Comparison of ENCODE assay signal across 28 cellular contexts in genomic region chr3:189787622-189788021, GRCh38.
DNase-seq lines count a peak whose midpoint lies in the region; ATAC-seq and TF ChIP-seq lines count a peak whose summit lies in the region.
"Had no signal": no experiment of that assay in that cellular context is flagged by ENCODE, and none has a peak within 500 bp of the region (broad histone marks: within the 10 kb centered on the region; RNA-seq: fewer than 3 reads in every experiment).

No MANE protein-coding gene starts in this region.

- peaks cover 33% of the 10 kb centered on the region for H3K79me2 ChIP-seq in mammary epithelial cell (ENCODE audit: insufficient read depth, low read length)
- H3K79me2 ChIP-seq: parathyroid adenoma had no signal

- no peaks in the 10 kb centered on the region for H3K27me3 Mint-ChIP-seq in Calu3 (ENCODE audit: unreplicated experiment)
- H3K27me3 Mint-ChIP-seq in progenitor cell of endocrine pancreas, result peaks cover 11% of the 10 kb centered on the region
- H3K27me3 Mint-ChIP-seq: activated CD4-positive, alpha-beta memory T cell treated with anti-CD3 and anti-CD28 coated beads for 36 hours; memory B cell had no signal

- peaks cover 12% of the 10 kb centered on the region for H3K4me1 ChIP-seq in mammary epithelial cell (ENCODE audit: insufficient read depth, low read length)
- H3K4me1 ChIP-seq: parathyroid adenoma had no signal

- H3K27ac Mint-ChIP-seq in Calu3 (ENCODE audit: unreplicated experiment) (no peak overlapping the region), progenitor cell of endocrine pancreas (no peak overlapping the region)
- H3K27ac Mint-ChIP-seq: activated CD4-positive, alpha-beta memory T cell treated with anti-CD3 and anti-CD28 coated beads for 36 hours; B cell; memory B cell; T-helper 1 cell treated with Interleukin-12 subunit alpha and Interleukin-12 subunit beta and Interleukin-4 antibody, amounts not matched to agents 30 μg/mL and 1 μg/mL, for 36 hours had no signal

- H3K4me3 Mint-ChIP-seq in Calu3 (ENCODE audit: low read depth, unreplicated experiment) (no peak overlapping the region), progenitor cell of endocrine pancreas (ENCODE audit: low read depth) (no peak overlapping the region)
- H3K4me3 Mint-ChIP-seq: activated CD4-positive, alpha-beta memory T cell treated with anti-CD3 and anti-CD28 coated beads for 36 hours; B cell; memory B cell; naive thymus-derived CD8-positive, alpha-beta T cell; T-helper 1 cell treated with Interleukin-12 subunit alpha and Interleukin-12 subunit beta and Interleukin-4 antibody, amounts not matched to agents 30 μg/mL and 1 μg/mL, for 36 hours had no signal

- H3K27ac ChIP-seq in mammary epithelial cell (ENCODE audit: insufficient read depth, low read depth, low read length), result no peak overlapping the region
- H3K27ac ChIP-seq: body of pancreas, dorsolateral prefrontal cortex, parathyroid adenoma, vagina had no signal

- intact Hi-C loops in Calu3 (cut with micrococcal nuclease; ENCODE audit: unreplicated experiment) (loop anchor here (5.0 kb wide), 1 partner anchor 515 kb away; no protein-coding TSS in a partner anchor), mammary epithelial cell (cut with micrococcal nuclease) (loop anchor here (5.0 kb wide), 1 partner anchor 65 kb away; no protein-coding TSS in a partner anchor)

- ATAC-seq in HG02588 (IDR thresholded peaks at IDR 0.05; ENCODE audit: unreplicated experiment), result no peak
- ATAC-seq: body of pancreas; GM12878; naive thymus-derived CD8-positive, alpha-beta T cell had no signal

- no peaks in the 10 kb centered on the region for H4K20me1 ChIP-seq in mammary epithelial cell (ENCODE audit: insufficient read depth, low read length)

- in situ Hi-C loops in mammary epithelial cell (cut with MboI; ENCODE audit: low sequenced_read_pairs in 2 of 2), result no loop called here

- H3K36me3 ChIP-seq in mammary epithelial cell (ENCODE audit: insufficient read depth, low read length), result no peaks in the 10 kb centered on the region
- H3K36me3 ChIP-seq: vagina had no signal

- H3K27me3 ChIP-seq in mammary epithelial cell (ENCODE audit: insufficient read depth, low read length), result no peaks in the 10 kb centered on the region
- H3K27me3 ChIP-seq: body of pancreas, vagina had no signal

- H3K4me1 Mint-ChIP-seq in Calu3 (ENCODE audit: low read depth, unreplicated experiment), result peaks cover 24% of the 10 kb centered on the region
- peaks cover 22% of the 10 kb centered on the region for H3K4me1 Mint-ChIP-seq in progenitor cell of endocrine pancreas (ENCODE audit: low read depth)

- dilution Hi-C loops in mammary epithelial cell (cut with HindIII; ENCODE audit: low sequenced_read_pairs), result no loop called here

- TF ChIP-seq CTCF in Calu3 (IDR thresholded peaks at IDR 0.05; ENCODE audit: unreplicated experiment), result no peak
- no peak for TF ChIP-seq CTCF in mammary epithelial cell (conservative IDR thresholded peaks at IDR 0.05 in 1 of 2, IDR thresholded peaks at IDR 0.05 in 1 of 2; ENCODE audit: extremely low read depth in 1 of 2, insufficient read depth in 1 of 2, low read depth in 1 of 2, low read length in 2 of 2)
- TF ChIP-seq CTCF in progenitor cell of endocrine pancreas (IDR thresholded peaks at IDR 0.05; ENCODE audit: unreplicated experiment), result no peak

- WGBS in mammary epithelial cell (ENCODE audit: low coverage, missing lambda C conversion rate), result 64% methylated on average over 4 of the region's 4 CpGs

- H3K36me3 Mint-ChIP-seq in Calu3 (ENCODE audit: insufficient read depth, unreplicated experiment), result no peaks in the 10 kb centered on the region
- H3K36me3 Mint-ChIP-seq in progenitor cell of endocrine pancreas (ENCODE audit: insufficient read depth), result no peaks in the 10 kb centered on the region
- H3K36me3 Mint-ChIP-seq: activated CD4-positive, alpha-beta memory T cell treated with anti-CD3 and anti-CD28 coated beads for 36 hours; memory B cell; naive thymus-derived CD8-positive, alpha-beta T cell had no signal

- CTCF ChIA-PET in Calu3 (lab: Charles Lee), result interaction anchor here (1.0 kb wide), 1 partner anchor 14 kb away, joined by 4 read pairs; no protein-coding TSS in a partner anchor
- CTCF ChIA-PET in mammary epithelial cell (lab: Charles Lee; ENCODE audit: low non-redundant PET), result interaction anchor here (0.7 kb wide), 1 partner anchor 360 kb away, joined by 3 read pairs; no protein-coding TSS in a partner anchor

- H3K9ac ChIP-seq in mammary epithelial cell (ENCODE audit: insufficient read depth, low read length), result no peak overlapping the region
- H3K9ac ChIP-seq: parathyroid adenoma had no signal

- H3K9me3 Mint-ChIP-seq in Calu3 (ENCODE audit: low read depth, unreplicated experiment) (no peaks in the 10 kb centered on the region), progenitor cell of endocrine pancreas (ENCODE audit: low read depth) (no peaks in the 10 kb centered on the region)
- H3K9me3 Mint-ChIP-seq: activated CD4-positive, alpha-beta memory T cell treated with anti-CD3 and anti-CD28 coated beads for 36 hours; memory B cell; naive thymus-derived CD8-positive, alpha-beta T cell; T-helper 1 cell treated with Interleukin-12 subunit alpha and Interleukin-12 subunit beta and Interleukin-4 antibody, amounts not matched to agents 30 μg/mL and 1 μg/mL, for 36 hours had no signal

- DNase-seq in Calu3 (peak; percentile 32), M059J (ENCODE audit: low read depth) (peak; percentile 66), mammary epithelial cell (peak; percentile 53), iris pigment epithelial cell (ENCODE audit: low read depth) (peak; percentile 20), SKM-1 treated with dmso at 0.1 percent for 144 hours (lab: John Stamatoyannopoulos, UW; ENCODE audit: unreplicated experiment) (no peak), GM19240 (ENCODE audit: insufficient read length, low spot score) (no peak), progenitor cell of endocrine pancreas (ENCODE audit: low spot score, unreplicated experiment) (no peak)
- DNase-seq: activated CD4-positive, alpha-beta memory T cell treated with anti-CD3 and anti-CD28 coated beads for 36 hours; activated naive CD4-positive, alpha-beta T cell treated with Interleukin-2 at 50 U/mL for 16 hours; body of pancreas; Caco-2; dorsolateral prefrontal cortex; GDM1; kidney; naive thymus-derived CD8-positive, alpha-beta T cell; NCI-H2029 treated with DMSO at 0.1 percent for 48 hours; NCI-H510A treated with DMSO at 0.1 percent for 48 hours; SIG-M5; small intestine; stimulated activated CD4-positive, alpha-beta T cell treated with anti-CD3 and anti-CD28 coated beads, Interleukin-4, amount 100 ng/mL, for 24 hours; substantia nigra had no signal

- H2AFZ ChIP-seq in mammary epithelial cell (ENCODE audit: low read depth, low read length), result no peak overlapping the region
- H2AFZ ChIP-seq: parathyroid adenoma had no signal

- H3K4me3 ChIP-seq in mammary epithelial cell (replicated peaks in 1 of 3; ENCODE audit: insufficient read depth in 1 of 3, low read depth in 2 of 3, low read length in 3 of 3), result no peak overlapping the region
- H3K4me3 ChIP-seq: body of pancreas, dorsolateral prefrontal cortex, GM12878, vagina had no signal

- no peaks in the 10 kb centered on the region for H3K9me3 ChIP-seq in mammary epithelial cell (replicated peaks; ENCODE audit: insufficient read depth, low read length)
- H3K9me3 ChIP-seq: body of pancreas, Caco-2, vagina had no signal

- no TSS peak for BruUV-seq in Calu3 (replicated peaks; lab: Mats Ljungman, UMichigan)
- BruUV-seq in mammary epithelial cell (replicated peaks; lab: Mats Ljungman, UMichigan), result no TSS peak

- H3K4me2 ChIP-seq in mammary epithelial cell (ENCODE audit: insufficient read depth, low read depth, low read length), result no peak overlapping the region

Comparison
In these comparisons a context has a peak if more than half of its experiments do, and no peak if none do; other contexts are left out.
1. DNase-seq: peak in Calu3 (single experiment), M059J (single experiment), mammary epithelial cell (single experiment) and iris pigment epithelial cell (single experiment); none in SKM-1 treated with dmso at 0.1 percent for 144 hours (single experiment), GM19240 (single experiment) and progenitor cell of endocrine pancreas (single experiment).